ENCODE assay signal across 8 cellular contexts in genomic region chr5:107389130-107389553, GRCh38.
A peak's percentile ranks its signal among the peaks of the same experiment; 100 is the strongest.
DNase-seq lines count a peak whose midpoint lies in the region; ATAC-seq and TF ChIP-seq lines count a peak whose summit lies in the region.

No MANE protein-coding gene starts in this region.

- peaks cover 23 to 42% of the 10 kb centered on the region in 2 donors for H3K4me1 Mint-ChIP-seq in stimulated activated naive B cell treated with anti-CD40 and anti-IgM and Interleukin-4, amounts not matched to agents 10 μg/mL and 1 μg/mL and 100 μg/mL, for 72 hours

- no peaks in the 10 kb centered on the region for H3K27me3 Mint-ChIP-seq in stimulated activated naive B cell treated with anti-CD40 and anti-IgM and Interleukin-4, amounts not matched to agents 10 μg/mL and 1 μg/mL and 100 μg/mL, for 72 hours

- H3K4me3 ChIP-seq in HL-60 (replicated peaks; ENCODE audit: insufficient read depth, low read length) = no peak overlapping the region
- no peak overlapping the region for H3K4me3 ChIP-seq in fibroblast of the aortic adventitia (ENCODE audit: low read depth, low read length)

- DNase-seq in NCI-H1436 (lab: John Stamatoyannopoulos, UW) (peak; percentile 25), NCI-H1436 treated with DMSO at 0.1 percent for 48 hours (lab: John Stamatoyannopoulos, UW) (no peak), HL-60 (ENCODE audit: low read depth in 1 of 2, low spot score in 1 of 2) (peak in 1 of 2 experiments; percentile 10), SK-MEL-5 (ENCODE audit: low read depth, low spot score) (peak; percentile 77), fibroblast of the aortic adventitia (ENCODE audit: low read depth) (peak; percentile 55), RKO (ENCODE audit: low spot score) (no peak)
- peak; percentile 29 for DNase-seq in stimulated activated naive B cell treated with anti-CD40 and anti-IgM and Interleukin-4, amounts not matched to agents 10 μg/mL and 1 μg/mL and 100 μg/mL, for 72 hours

- H3K36me3 Mint-ChIP-seq in stimulated activated naive B cell treated with anti-CD40 and anti-IgM and Interleukin-4, amounts not matched to agents 10 μg/mL and 1 μg/mL and 100 μg/mL, for 72 hours = no peaks in the 10 kb centered on the region

- in situ Hi-C loops in SK-MEL-5 (cut with HindIII; ENCODE audit: low pct_unique_long_range_greater_than_20kb, low sequenced_read_pairs) = no loop called here

- peak overlapping the region; percentile 30 to 63 for H3K4me3 Mint-ChIP-seq in stimulated activated naive B cell treated with anti-CD40 and anti-IgM and Interleukin-4, amounts not matched to agents 10 μg/mL and 1 μg/mL and 100 μg/mL, for 72 hours

- no peaks in the 10 kb centered on the region for H3K9me3 Mint-ChIP-seq in stimulated activated naive B cell treated with anti-CD40 and anti-IgM and Interleukin-4, amounts not matched to agents 10 μg/mL and 1 μg/mL and 100 μg/mL, for 72 hours

- H3K27ac ChIP-seq in HL-60 (replicated peaks) = peak overlapping the region; percentile 46

- no peak for TF ChIP-seq CTCF in HL-60 (IDR thresholded peaks at IDR 0.05; ENCODE audit: insufficient read depth, low read length)
- no peak for TF ChIP-seq CTCF in fibroblast of the aortic adventitia (IDR thresholded peaks at IDR 0.05; ENCODE audit: insufficient read depth, low read length)

- H3K27ac Mint-ChIP-seq in stimulated activated naive B cell treated with anti-CD40 and anti-IgM and Interleukin-4, amounts not matched to agents 10 μg/mL and 1 μg/mL and 100 μg/mL, for 72 hours = peak overlapping the region; percentile 31

- peak; percentile 86 for ATAC-seq in GM21423 (IDR thresholded peaks at IDR 0.05; ENCODE audit: unreplicated experiment)
- peak; percentile 71 to 74 for ATAC-seq in stimulated activated naive B cell treated with anti-CD40 and anti-IgM and Interleukin-4, amounts not matched to agents 10 μg/mL and 1 μg/mL and 100 μg/mL, for 72 hours (replicated peaks)

- no peaks in the 10 kb centered on the region for H3K27me3 ChIP-seq in HL-60 (ENCODE audit: insufficient read depth, poor library complexity, severe bottlenecking)

Comparison
In these comparisons a context has a peak if more than half of its experiments do, and no peak if none do; other contexts are left out.
1. DNase-seq: peak in NCI-H1436 (single experiment), SK-MEL-5 (single experiment), fibroblast of the aortic adventitia (single experiment) and stimulated activated naive B cell treated with anti-CD40 and anti-IgM and Interleukin-4, amounts not matched to agents 10 μg/mL and 1 μg/mL and 100 μg/mL, for 72 hours (single experiment); none in NCI-H1436 treated with DMSO at 0.1 percent for 48 hours (single experiment) and RKO (single experiment).